In the genomic region with DNA sequence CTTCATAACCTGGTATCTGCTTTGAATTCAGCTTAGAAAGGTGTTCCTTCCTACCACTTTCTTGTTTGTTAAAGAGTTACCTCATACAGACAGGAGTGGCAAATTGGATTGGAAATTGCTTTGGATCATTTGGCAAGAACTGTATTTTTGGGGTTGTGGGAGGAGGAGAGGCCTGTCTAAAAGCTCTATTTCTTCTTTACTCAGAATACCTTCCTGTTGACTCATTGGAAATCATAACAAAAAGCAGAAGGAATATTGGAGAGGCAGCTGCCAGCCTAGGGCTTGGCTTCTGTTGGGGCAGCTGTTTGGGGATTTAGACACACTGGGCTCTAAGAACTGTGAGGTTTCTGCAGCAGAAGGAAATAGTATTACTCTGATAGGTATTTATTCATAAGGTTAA, we compare ENCODE assay signal across 8 cellular contexts. TPM values are rescaled to one million over a fixed set of nuclear protein-coding genes. Genes with fewer than 3 reads are reported as not detected.
DNase-seq lines count a peak whose midpoint lies in the region; ATAC-seq and TF ChIP-seq lines count a peak whose summit lies in the region.

No MANE protein-coding gene starts in this region.

- H4K20me1 ChIP-seq in PC-3 (ENCODE audit: low read length) = peaks cover 15% of the 10 kb centered on the region

- peaks cover 50% of the 10 kb centered on the region for H3K4me1 ChIP-seq in PC-3 (ENCODE audit: insufficient read depth, low read length)

- H3K27ac Mint-ChIP-seq in activated CD4-positive, alpha-beta T cell treated with anti-CD3 and anti-CD28 coated beads for 36 hours = peak overlapping the region; percentile 95
- peak overlapping the region; percentile 95 for H3K27ac Mint-ChIP-seq in mesothelial cell of epicardium

- peak overlapping the region; percentile 77 for H3K4me2 ChIP-seq in PC-3 (ENCODE audit: low read length)

- no peaks in the 10 kb centered on the region; the same call in 1 of the 2 replicates for H3K36me3 ChIP-seq in PC-3 (ENCODE audit: low read depth, low read length)

- peak overlapping the region; percentile 78 for H3K27ac ChIP-seq in PC-3 (ENCODE audit: low read length)

- CTCF ChIA-PET in activated CD4-positive, alpha-beta T cell treated with anti-CD3 and anti-CD28 coated beads for 36 hours (lab: Charles Lee) = interaction anchor here (0.8 to 1.1 kb wide), 3 partner anchors 10 to 95 kb away, joined by 3 to 4 read pairs (median 3); no protein-coding TSS in a partner anchor
- CTCF ChIA-PET in PC-3 (lab: Charles Lee) = interaction anchor here (1.3 kb wide), 1 partner anchor 82 kb away, joined by 4 read pairs; no protein-coding TSS in a partner anchor

- H3K79me2 ChIP-seq in PC-3 (ENCODE audit: low read length) = peaks cover 93% of the 10 kb centered on the region

- ATAC-seq in activated CD4-positive, alpha-beta T cell treated with anti-CD3 and anti-CD28 coated beads for 36 hours = no peak
- peak; percentile 81 for ATAC-seq in PC-3

- H3K9me3 Mint-ChIP-seq in activated CD4-positive, alpha-beta T cell treated with anti-CD3 and anti-CD28 coated beads for 36 hours (ENCODE audit: low read depth) = no peaks in the 10 kb centered on the region
- no peaks in the 10 kb centered on the region for H3K9me3 Mint-ChIP-seq in mesothelial cell of epicardium

- no peak for DNase-seq in activated CD4-positive, alpha-beta T cell treated with anti-CD3 and anti-CD28 coated beads for 36 hours
- no peak for DNase-seq in activated CD4-positive, alpha-beta T cell treated with anti-CD3 and anti-CD28 coated beads, Interleukin-2, amount 50 U/mL, for 4 hours
- peak; percentile 92 for DNase-seq in PC-3
- DNase-seq in dedifferentiated amniotic fluid mesenchymal stem cell (ENCODE audit: extremely low spot score) = peak; percentile 90
- no peak for DNase-seq in mesothelial cell of epicardium (ENCODE audit: low spot score in 2 of 2, unreplicated experiment in 2 of 2)
- no peak for DNase-seq in NK-92 (lab: John Stamatoyannopoulos, UW; ENCODE audit: unreplicated experiment)
- no peak for DNase-seq in pons (ENCODE audit: low spot score)
- no peak for DNase-seq in GM13976 (ENCODE audit: low spot score)

- peak overlapping the region; percentile 33; the same call in 1 of the 2 replicates for H3K4me3 ChIP-seq in PC-3 (ENCODE audit: low read length)

- peak overlapping the region; percentile 1 for H3K4me3 Mint-ChIP-seq in activated CD4-positive, alpha-beta T cell treated with anti-CD3 and anti-CD28 coated beads for 36 hours
- peak overlapping the region; percentile 7 for H3K4me3 Mint-ChIP-seq in mesothelial cell of epicardium

- peak overlapping the region; percentile 26 for H3K9ac ChIP-seq in PC-3 (ENCODE audit: low read length)

- H3K9me2 ChIP-seq in PC-3 (replicated peaks; ENCODE audit: low read length) = no peaks in the 10 kb centered on the region

- peaks cover 28% of the 10 kb centered on the region for H3F3A ChIP-seq in PC-3 (ENCODE audit: low read length, unreplicated experiment)

- intact Hi-C loops in activated CD4-positive, alpha-beta T cell treated with anti-CD3 and anti-CD28 coated beads for 36 hours (cut with DNase I, micrococcal nuclease) = loop anchor here in 1 of 2 experiments (5.0 to 10.0 kb wide), 2 partner anchors 170 to 367 kb away; a partner anchor contains a TSS
- intact Hi-C loops in PC-3 (cut with micrococcal nuclease) = loop anchor here (2.0 to 5.0 kb wide), 4 partner anchors 13 to 240 kb away; a partner anchor contains a TSS

- H3K27me3 ChIP-seq in PC-3 (ENCODE audit: low read length) = no peaks in the 10 kb centered on the region

- in situ Hi-C loops in GM13976 (cut with MboI; ENCODE audit: low sequenced_read_pairs, unreplicated experiment) = no loop called here

- peaks cover 17% of the 10 kb centered on the region for H3K36me3 Mint-ChIP-seq in activated CD4-positive, alpha-beta T cell treated with anti-CD3 and anti-CD28 coated beads for 36 hours (ENCODE audit: low read depth)
- peaks cover 2% of the 10 kb centered on the region for H3K36me3 Mint-ChIP-seq in mesothelial cell of epicardium

- TF ChIP-seq CTCF in PC-3 (conservative IDR thresholded peaks at IDR 0.05; ENCODE audit: low read depth, low read length) = no peak
- no peak for TF ChIP-seq CTCF in mesothelial cell of epicardium (IDR thresholded peaks at IDR 0.05; ENCODE audit: unreplicated experiment)
- TF ChIP-seq CTCF in GM13976 (IDR thresholded peaks at IDR 0.05; ENCODE audit: borderline replicate concordance, control extremely low read depth, extremely low read depth, insufficient read depth, missing control alignments) = no peak

- no peaks in the 10 kb centered on the region for H3K27me3 Mint-ChIP-seq in activated CD4-positive, alpha-beta T cell treated with anti-CD3 and anti-CD28 coated beads for 36 hours
- H3K27me3 Mint-ChIP-seq in mesothelial cell of epicardium (ENCODE audit: low read depth) = no peaks in the 10 kb centered on the region

- no peaks in the 10 kb centered on the region for H3K9me3 ChIP-seq in PC-3 (ENCODE audit: low read length)

- POLR2A ChIA-PET in activated CD4-positive, alpha-beta T cell treated with anti-CD3 and anti-CD28 coated beads for 36 hours (lab: Charles Lee) = interaction anchor here (0.8 kb wide), 1 partner anchor 11 kb away, joined by 4 read pairs; no protein-coding TSS in a partner anchor
- POLR2A ChIA-PET in PC-3 (lab: Charles Lee; ENCODE audit: unreplicated experiment) = interaction anchor here (0.5 to 0.6 kb wide), 3 partner anchors 14 to 169 kb away, joined by 3 to 10 read pairs (median 4); a partner anchor contains a TSS

- H2AFZ ChIP-seq in PC-3 (ENCODE audit: low read length) = no peak overlapping the region

- peaks cover 75% of the 10 kb centered on the region for H3K4me1 Mint-ChIP-seq in activated CD4-positive, alpha-beta T cell treated with anti-CD3 and anti-CD28 coated beads for 36 hours
- H3K4me1 Mint-ChIP-seq in mesothelial cell of epicardium = peaks cover 53% of the 10 kb centered on the region

- no TSS peak for BruUV-seq in PC-3 (replicated peaks; lab: Mats Ljungman, UMichigan)

RNA-seq across cellular contexts. Expression of a gene that starts 14.2 kb away (rescaled TPM):
- 100 to 1,000 TPM; 181 to 334 TPM for total RNA-seq in activated CD4-positive, alpha-beta T cell treated with anti-CD3 and anti-CD28 coated beads for 36 hours
- total RNA-seq in PC-3 (2014; rRNA removed) (139 and 148 TPM in 2 replicates), mesothelial cell of epicardium (104 to 110 TPM (median 105 TPM) in 3 replicates)

RNA-seq across cellular contexts. Expression of a gene that starts 50.1 kb away (rescaled TPM):
- 1 to 10 TPM; 1.5 to 2.0 TPM for total RNA-seq in activated CD4-positive, alpha-beta T cell treated with anti-CD3 and anti-CD28 coated beads for 36 hours
- 1.1 and 1.9 TPM in 2 replicates for total RNA-seq in PC-3 (2014; rRNA removed)
- total RNA-seq in mesothelial cell of epicardium = 7.4 to 10.0 TPM (median 8.0 TPM) in 3 replicates

Comparison
In these comparisons a context has a peak if more than half of its experiments do, and no peak if none do; other contexts are left out.
1. DNase-seq: peak in PC-3 (single experiment) and dedifferentiated amniotic fluid mesenchymal stem cell (single experiment); none in activated CD4-positive, alpha-beta T cell treated with anti-CD3 and anti-CD28 coated beads for 36 hours (single experiment), activated CD4-positive, alpha-beta T cell treated with anti-CD3 and anti-CD28 coated beads, Interleukin-2, amount 50 U/mL, for 4 hours (0 of 2), mesothelial cell of epicardium (0 of 2), NK-92 (single experiment), pons (single experiment) and GM13976 (single experiment).